ENCODE assay signal across 9 cellular contexts in the genomic region with DNA sequence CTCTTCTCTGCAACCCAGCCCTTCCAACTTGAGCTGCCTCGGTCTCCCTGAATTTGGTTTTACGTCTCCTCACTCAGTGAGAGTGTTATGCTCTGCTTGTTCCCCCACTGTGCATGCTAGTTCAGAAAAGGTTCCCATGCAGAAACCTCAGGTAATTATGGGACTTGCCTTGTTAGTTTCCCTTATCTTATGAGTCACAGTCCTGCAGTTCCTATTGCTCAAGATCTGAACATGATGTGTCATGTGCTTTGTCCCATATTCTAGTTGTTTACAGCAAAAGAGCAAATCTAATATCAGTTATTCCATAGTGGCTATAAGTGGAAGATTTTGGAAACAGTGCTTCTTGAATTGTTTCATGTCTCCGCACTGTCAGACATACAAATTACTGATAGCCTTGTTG.
DNase-seq lines count a peak whose midpoint lies in the region; ATAC-seq and TF ChIP-seq lines count a peak whose summit lies in the region.
"Had no signal": no experiment of that assay in that cellular context is flagged by ENCODE, and none has a peak within 500 bp of the region (broad histone marks: within the 10 kb centered on the region; RNA-seq: fewer than 3 reads in every experiment).

No MANE protein-coding gene starts in this region.

- ATAC-seq in activated naive CD4-positive, alpha-beta T cell treated with anti-CD3 and anti-CD28 coated beads, Interleukin-2, amount 50 U/mL, for 72 hours, result peak; percentile 56 to 59
- peak; percentile 93 for ATAC-seq in HG03095 (IDR thresholded peaks at IDR 0.05; ENCODE audit: unreplicated experiment)
- ATAC-seq in stimulated activated naive CD8-positive, alpha-beta T cell treated with anti-CD3 and anti-CD28 coated beads, Interleukin-15, amount 100 ng/mL, for 72 hours, result peak; percentile 66

- H3K9ac ChIP-seq in adipocyte (ENCODE audit: low read length) (no peak overlapping the region), colonic mucosa (ENCODE audit: low read depth in 2 of 2, low read length in 2 of 2) (no peak overlapping the region)
- H3K9ac ChIP-seq: BLaER1 had no signal

- no peaks in the 10 kb centered on the region for H3K9me3 ChIP-seq in adipocyte (ENCODE audit: control insufficient read depth, low read length)
- no peaks in the 10 kb centered on the region for H3K9me3 ChIP-seq in colonic mucosa
- H3K9me3 ChIP-seq: BLaER1 had no signal

- H3K4me1 ChIP-seq in adipocyte (ENCODE audit: control insufficient read depth, insufficient read depth, low read length) (peaks cover 23% of the 10 kb centered on the region), colonic mucosa (no peaks in the 10 kb centered on the region)
- H3K4me1 ChIP-seq: BLaER1 had no signal

- H3K27ac Mint-ChIP-seq in activated naive CD4-positive, alpha-beta T cell treated with anti-CD3 and anti-CD28 coated beads, Interleukin-2, amount 50 U/mL, for 72 hours, result no peak overlapping the region
- no peak overlapping the region for H3K27ac Mint-ChIP-seq in stimulated activated naive CD8-positive, alpha-beta T cell treated with anti-CD3 and anti-CD28 coated beads, Interleukin-15, amount 100 ng/mL, for 72 hours

- intact Hi-C loops in colonic mucosa (cut with DNase I), result no loop called here
- intact Hi-C loops in head of caudate nucleus (cut with DNase I), result no loop called here

- H3K27ac ChIP-seq in colonic mucosa, result no peak overlapping the region
- H3K27ac ChIP-seq: BLaER1 had no signal

- peaks cover 7% of the 10 kb centered on the region for H3K4me1 Mint-ChIP-seq in stimulated activated naive CD8-positive, alpha-beta T cell treated with anti-CD3 and anti-CD28 coated beads, Interleukin-15, amount 100 ng/mL, for 72 hours

- no peaks in the 10 kb centered on the region for H3K36me3 Mint-ChIP-seq in activated naive CD4-positive, alpha-beta T cell treated with anti-CD3 and anti-CD28 coated beads, Interleukin-2, amount 50 U/mL, for 72 hours

- no peak for TF ChIP-seq CTCF in colonic mucosa (IDR thresholded peaks at IDR 0.05)

- H3K36me3 ChIP-seq in adipocyte (ENCODE audit: control insufficient read depth, insufficient read depth, low read length, severe bottlenecking), result no peaks in the 10 kb centered on the region
- H3K36me3 ChIP-seq in colonic mucosa, result no peaks in the 10 kb centered on the region
- H3K36me3 ChIP-seq: BLaER1 had no signal

- H3K27me3 ChIP-seq in adipocyte (replicated peaks; ENCODE audit: control insufficient read depth, insufficient read depth, low read length), result no peaks in the 10 kb centered on the region
- H3K27me3 ChIP-seq in colonic mucosa, result no peaks in the 10 kb centered on the region
- H3K27me3 ChIP-seq: BLaER1 had no signal

- H3K9me3 Mint-ChIP-seq in activated naive CD4-positive, alpha-beta T cell treated with anti-CD3 and anti-CD28 coated beads, Interleukin-2, amount 50 U/mL, for 72 hours, result peaks cover 0 to 3% of the 10 kb centered on the region in 2 donors
- H3K9me3 Mint-ChIP-seq in stimulated activated naive CD8-positive, alpha-beta T cell treated with anti-CD3 and anti-CD28 coated beads, Interleukin-15, amount 100 ng/mL, for 72 hours, result peaks cover 0 to 11% of the 10 kb centered on the region in 2 donors

- peaks cover 18% of the 10 kb centered on the region for H3K27me3 Mint-ChIP-seq in stimulated activated naive CD8-positive, alpha-beta T cell treated with anti-CD3 and anti-CD28 coated beads, Interleukin-15, amount 100 ng/mL, for 72 hours

- DNase-seq in activated naive CD4-positive, alpha-beta T cell treated with anti-CD3 and anti-CD28 coated beads, Interleukin-2, amount 50 U/mL, for 72 hours (ENCODE audit: low spot score in 2 of 2), result no peak
- DNase-seq in activated naive CD4-positive, alpha-beta T cell treated with anti-CD3 and anti-CD28 coated beads, Interleukin-2, amount 50 U/mL, for 16 hours, result no peak
- peak; percentile 78 for DNase-seq in adipocyte (ENCODE audit: low read depth)
- DNase-seq in stimulated activated naive CD8-positive, alpha-beta T cell treated with anti-CD3 and anti-CD28 coated beads, Interleukin-15, amount 100 ng/mL, for 72 hours, result no peak
- no peak for DNase-seq in NCI-H1417 treated with DMSO at 0.1 percent for 48 hours (lab: John Stamatoyannopoulos, UW)
- no peak for DNase-seq in colonic mucosa
- DNase-seq in head of caudate nucleus, result no peak

- H3K4me3 Mint-ChIP-seq in stimulated activated naive CD8-positive, alpha-beta T cell treated with anti-CD3 and anti-CD28 coated beads, Interleukin-15, amount 100 ng/mL, for 72 hours, result no peak overlapping the region

- H3K4me3 ChIP-seq in adipocyte (ENCODE audit: low read length) (no peak overlapping the region), colonic mucosa (no peak overlapping the region)
- H3K4me3 ChIP-seq: BLaER1 had no signal
